ENCODE assay signal across 8 cellular contexts in the genomic region with DNA sequence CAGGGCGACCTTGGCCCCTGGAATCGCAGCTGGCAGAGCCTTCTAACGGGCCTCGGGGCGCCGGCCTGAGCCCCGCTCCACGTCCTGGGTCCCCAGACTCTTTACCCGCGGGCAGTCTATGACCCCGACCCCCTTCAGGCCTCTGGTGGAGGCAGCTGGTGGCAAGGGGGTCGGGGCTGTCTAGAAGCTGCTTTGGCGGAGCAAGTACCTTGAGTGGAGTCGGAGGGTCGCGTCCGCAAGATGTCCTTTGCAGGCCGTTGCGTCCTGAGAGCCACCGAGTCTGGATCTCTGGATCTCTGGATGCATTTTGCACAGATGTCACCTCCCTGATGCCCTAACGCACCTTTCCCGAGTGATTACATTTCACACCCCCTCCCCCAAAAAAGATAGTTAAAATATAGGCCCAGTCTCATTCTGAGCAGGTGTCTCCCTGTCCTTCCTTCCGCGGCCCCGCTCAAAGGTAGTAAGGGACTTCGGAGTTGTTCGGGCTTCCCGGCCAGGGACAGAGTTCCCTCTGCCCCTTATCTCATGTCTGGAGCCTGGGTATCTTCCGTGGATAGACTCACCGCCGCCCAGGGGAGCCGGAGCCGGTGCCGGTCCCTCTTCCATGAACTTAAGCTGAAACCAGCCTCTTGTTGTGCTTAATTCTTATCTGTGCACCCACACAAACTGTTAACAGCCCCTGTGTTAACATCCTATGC. TPM values are rescaled to one million over a fixed set of nuclear protein-coding genes. Genes with fewer than 3 reads are reported as not detected.
DNase-seq lines count a peak whose midpoint lies in the region; ATAC-seq and TF ChIP-seq lines count a peak whose summit lies in the region.

No MANE protein-coding gene starts in this region.

- TF ChIP-seq CTCF in LNCaP clone FGC (IDR thresholded peaks at IDR 0.05; ENCODE audit: control insufficient read depth, extremely low read depth, insufficient read depth) = no peak
- no peak for TF ChIP-seq CTCF in left ventricle myocardium inferior (IDR thresholded peaks at IDR 0.05; ENCODE audit: borderline replicate concordance)
- no peak for TF ChIP-seq CTCF in psoas muscle (IDR thresholded peaks at IDR 0.05)

- H3K9me3 Mint-ChIP-seq in activated naive CD8-positive, alpha-beta T cell (ENCODE audit: low read depth) = no peaks in the 10 kb centered on the region

- intact Hi-C loops in left ventricle myocardium inferior (cut with micrococcal nuclease) (no loop called here), psoas muscle (cut with DNase I) (loop anchor here in 1 of 2 donors (2.0 to 5.0 kb wide), 3 partner anchors 26 to 143 kb away; partner anchors contain the start of gene BUB3)

- ATAC-seq in GM21529 (IDR thresholded peaks at IDR 0.05; ENCODE audit: unreplicated experiment) (peak; percentile 25), psoas muscle (peak in 1 of 4 donors; percentile 22)

- peak overlapping the region; percentile 93 for H3K4me3 ChIP-seq in LNCaP clone FGC (ENCODE audit: low read depth, low read length)
- H3K4me3 ChIP-seq in left ventricle myocardium inferior = peak overlapping the region; percentile 95
- peak overlapping the region; percentile 100 for H3K4me3 ChIP-seq in psoas muscle

- H3K36me3 Mint-ChIP-seq in activated naive CD8-positive, alpha-beta T cell = peaks cover 10% of the 10 kb centered on the region

- peak; percentile 40 for DNase-seq in GM03348 (ENCODE audit: low spot score)
- DNase-seq in LNCaP clone FGC (ENCODE audit: low read depth) = no peak
- peak; percentile 21 for DNase-seq in left ventricle myocardium inferior
- peak; percentile 24 to 60 for DNase-seq in psoas muscle
- no peak for DNase-seq in DMS79 (lab: John Stamatoyannopoulos, UW)
- no peak for DNase-seq in middle frontal gyrus (ENCODE audit: extremely low spot score, low spot score)

- peaks cover 3% of the 10 kb centered on the region for H3K36me3 ChIP-seq in left ventricle myocardium inferior
- peaks cover 0 to 5% of the 10 kb centered on the region in 2 donors for H3K36me3 ChIP-seq in psoas muscle (ENCODE audit: insufficient read depth in 1 of 2, low read depth in 1 of 2)

- WGBS in psoas muscle, 3 donors = 0 to 2% (median 1%) methylated on average over 28 to 34 of the region's 34 CpGs

- peak overlapping the region; percentile 99 for H3K27ac Mint-ChIP-seq in activated naive CD8-positive, alpha-beta T cell

- H3K27me3 ChIP-seq in left ventricle myocardium inferior (ENCODE audit: low read depth) (no peaks in the 10 kb centered on the region), psoas muscle (ENCODE audit: insufficient read depth in 3 of 3, low read length in 2 of 3) (no peaks in the 10 kb centered on the region)

- peaks cover 52% of the 10 kb centered on the region for H3K4me1 Mint-ChIP-seq in activated naive CD8-positive, alpha-beta T cell (ENCODE audit: low read depth)

- H3K4me3 Mint-ChIP-seq in activated naive CD8-positive, alpha-beta T cell = peak overlapping the region; percentile 99

- H3K9me3 ChIP-seq in left ventricle myocardium inferior (replicated peaks) (no peaks in the 10 kb centered on the region), psoas muscle (no peaks in the 10 kb centered on the region)

- no peaks in the 10 kb centered on the region for H3K27me3 Mint-ChIP-seq in activated naive CD8-positive, alpha-beta T cell

- H3K27ac ChIP-seq in left ventricle myocardium inferior (replicated peaks) = peak overlapping the region; percentile 94
- H3K27ac ChIP-seq in psoas muscle = peak overlapping the region; percentile 68

- H3K4me1 ChIP-seq in left ventricle myocardium inferior (peaks cover 57% of the 10 kb centered on the region), psoas muscle (peaks cover 43% of the 10 kb centered on the region)

RNA-seq across cellular contexts. Expression of gene ACADSB, which starts 0.4 kb away (rescaled TPM):
- total RNA-seq in left ventricle myocardium inferior (109 TPM), psoas muscle (10 to 100 TPM; 37.4 to 50.1 (median 43.5) TPM)
- 10 to 100 TPM in 2 of 3 donors, 1 to 10 TPM in 1; 9.8 to 21.7 (median 12.9) TPM for polyA plus RNA-seq in psoas muscle

RNA-seq across cellular contexts. Expression of gene IKZF5, which starts 0.7 kb away (rescaled TPM):
- total RNA-seq in left ventricle myocardium inferior (12.9 TPM), psoas muscle (10 to 100 TPM; 10.5 to 18.6 (median 11.9) TPM)
- polyA plus RNA-seq in psoas muscle = 10 to 100 TPM in 1 of 3 donors, 1 to 10 TPM in 2; 4.9 to 20.1 (median 6.1) TPM

RNA-seq across cellular contexts. Expression of gene PSTK, which starts 29.1 kb away (rescaled TPM):
- total RNA-seq in left ventricle myocardium inferior (2.1 TPM), psoas muscle (1 to 10 TPM; 3.3 to 5.2 (median 4.0) TPM)
- polyA plus RNA-seq in psoas muscle = 1 to 10 TPM; 5.5 to 8.3 (median 5.5) TPM

RNA-seq across cellular contexts. Expression of gene C10orf88, which starts 55.2 kb away (rescaled TPM):
- 5.6 TPM for total RNA-seq in left ventricle myocardium inferior
- 1 to 10 TPM; 4.3 to 8.3 (median 6.8) TPM for total RNA-seq in psoas muscle
- 1 to 10 TPM; 4.1 to 9.5 (median 6.3) TPM for polyA plus RNA-seq in psoas muscle

Comparison
In these comparisons a context has a peak if more than half of its experiments do, and no peak if none do; other contexts are left out.
1. DNase-seq: peak in GM03348 (single experiment), left ventricle myocardium inferior (single experiment) and psoas muscle (2 of 2); none in LNCaP clone FGC (single experiment), DMS79 (single experiment) and middle frontal gyrus (single experiment).
2. Peak in every context shown above with its lines, with median percentiles within 50 percentile points of each other: H3K4me3 ChIP-seq.